ENCODE assay signal across 8 cellular contexts in the genomic region with DNA sequence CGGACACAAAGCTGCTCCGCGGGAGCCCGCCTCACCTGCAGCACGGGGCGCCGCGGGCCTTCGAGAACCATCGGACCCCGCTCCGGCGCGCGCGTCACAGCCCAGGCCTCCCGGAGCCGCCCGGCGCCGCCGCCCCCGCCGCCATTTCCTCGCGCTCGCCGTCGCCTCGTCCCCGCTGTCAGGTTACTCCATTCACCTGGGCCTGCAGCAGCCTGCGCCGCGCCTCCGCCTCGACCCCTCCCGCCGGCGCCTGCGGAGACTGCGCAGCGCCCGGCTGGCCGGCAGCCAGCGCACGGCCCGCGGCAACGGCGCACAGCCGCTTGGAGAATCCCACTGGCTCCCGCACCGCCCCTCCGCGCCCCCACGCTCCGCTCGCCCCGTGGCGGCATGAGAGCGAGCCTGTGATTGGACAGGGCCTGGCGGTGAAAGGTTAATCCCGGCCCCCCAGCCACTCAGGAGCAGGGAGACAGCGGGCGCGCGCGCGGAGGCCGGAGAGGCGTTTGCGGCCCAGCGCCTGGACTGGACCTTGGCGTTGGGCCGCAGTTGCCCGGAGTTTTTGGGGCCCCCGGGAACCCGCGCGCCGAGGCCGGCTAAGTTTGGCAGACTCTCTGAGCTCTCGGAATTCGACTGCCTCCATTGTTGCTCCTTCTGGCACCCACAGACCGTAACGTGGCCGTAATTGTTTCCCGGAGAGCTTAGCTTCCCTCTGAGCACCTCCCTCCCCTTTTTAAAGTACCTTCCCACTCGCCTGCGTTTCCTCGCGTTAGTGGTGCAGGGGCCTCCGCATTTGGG. TPM values are rescaled to one million over a fixed set of nuclear protein-coding genes. Genes with fewer than 3 reads are reported as not detected.
DNase-seq lines count a peak whose midpoint lies in the region; ATAC-seq and TF ChIP-seq lines count a peak whose summit lies in the region.

A gene with protein sequence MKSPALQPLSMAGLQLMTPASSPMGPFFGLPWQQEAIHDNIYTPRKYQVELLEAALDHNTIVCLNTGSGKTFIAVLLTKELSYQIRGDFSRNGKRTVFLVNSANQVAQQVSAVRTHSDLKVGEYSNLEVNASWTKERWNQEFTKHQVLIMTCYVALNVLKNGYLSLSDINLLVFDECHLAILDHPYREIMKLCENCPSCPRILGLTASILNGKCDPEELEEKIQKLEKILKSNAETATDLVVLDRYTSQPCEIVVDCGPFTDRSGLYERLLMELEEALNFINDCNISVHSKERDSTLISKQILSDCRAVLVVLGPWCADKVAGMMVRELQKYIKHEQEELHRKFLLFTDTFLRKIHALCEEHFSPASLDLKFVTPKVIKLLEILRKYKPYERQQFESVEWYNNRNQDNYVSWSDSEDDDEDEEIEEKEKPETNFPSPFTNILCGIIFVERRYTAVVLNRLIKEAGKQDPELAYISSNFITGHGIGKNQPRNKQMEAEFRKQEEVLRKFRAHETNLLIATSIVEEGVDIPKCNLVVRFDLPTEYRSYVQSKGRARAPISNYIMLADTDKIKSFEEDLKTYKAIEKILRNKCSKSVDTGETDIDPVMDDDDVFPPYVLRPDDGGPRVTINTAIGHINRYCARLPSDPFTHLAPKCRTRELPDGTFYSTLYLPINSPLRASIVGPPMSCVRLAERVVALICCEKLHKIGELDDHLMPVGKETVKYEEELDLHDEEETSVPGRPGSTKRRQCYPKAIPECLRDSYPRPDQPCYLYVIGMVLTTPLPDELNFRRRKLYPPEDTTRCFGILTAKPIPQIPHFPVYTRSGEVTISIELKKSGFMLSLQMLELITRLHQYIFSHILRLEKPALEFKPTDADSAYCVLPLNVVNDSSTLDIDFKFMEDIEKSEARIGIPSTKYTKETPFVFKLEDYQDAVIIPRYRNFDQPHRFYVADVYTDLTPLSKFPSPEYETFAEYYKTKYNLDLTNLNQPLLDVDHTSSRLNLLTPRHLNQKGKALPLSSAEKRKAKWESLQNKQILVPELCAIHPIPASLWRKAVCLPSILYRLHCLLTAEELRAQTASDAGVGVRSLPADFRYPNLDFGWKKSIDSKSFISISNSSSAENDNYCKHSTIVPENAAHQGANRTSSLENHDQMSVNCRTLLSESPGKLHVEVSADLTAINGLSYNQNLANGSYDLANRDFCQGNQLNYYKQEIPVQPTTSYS (N-terminal part only) (minus strand): TSS at position 335 of the 792 bp plus-strand sequence. CDS start 24,071 bp downstream, outside the sequence.

- POLR2A ChIA-PET in naive thymus-derived CD4-positive, alpha-beta T cell (lab: Charles Lee), result interaction anchor here (1.0 kb wide), 1 partner anchor 12 kb away, joined by 3 read pairs; no protein-coding TSS in a partner anchor

- H3K79me2 ChIP-seq in DOHH2 (ENCODE audit: control insufficient read depth, low read length), result peaks cover 48% of the 10 kb centered on the region
- peaks cover 47% of the 10 kb centered on the region for H3K79me2 ChIP-seq in GM23338 (replicated peaks; ENCODE audit: insufficient read depth)

- no peaks in the 10 kb centered on the region for H3K9me3 Mint-ChIP-seq in GM23338
- no peaks in the 10 kb centered on the region for H3K9me3 Mint-ChIP-seq in naive thymus-derived CD4-positive, alpha-beta T cell
- no peaks in the 10 kb centered on the region for H3K9me3 Mint-ChIP-seq in stimulated activated naive B cell treated with anti-CD40 and anti-IgM and Interleukin-4, amounts not matched to agents 10 μg/mL and 1 μg/mL and 100 μg/mL, for 72 hours

- DNase-seq in GM23338 (ENCODE audit: low spot score), result peak; percentile 94
- peak; percentile 89 for DNase-seq in LHCN-M2 (ENCODE audit: low read depth)
- DNase-seq in RPMI8226, result peak; percentile 93
- DNase-seq in activated T-helper 1 cell treated with anti-CD3 and anti-CD28 coated beads, Interleukin-2, amount 50 U/mL, for 16 hours (ENCODE audit: low read depth in 1 of 2, low spot score in 1 of 2), result peak; percentile 90 to 91
- peak; percentile 93 for DNase-seq in fibroblast of gingiva (ENCODE audit: low read depth)
- DNase-seq in naive thymus-derived CD4-positive, alpha-beta T cell, result peak; percentile 84 to 98 (median 93)
- peak; percentile 94 for DNase-seq in stimulated activated naive B cell treated with anti-CD40 and anti-IgM and Interleukin-4, amounts not matched to agents 10 μg/mL and 1 μg/mL and 100 μg/mL, for 72 hours

- TF ChIP-seq CTCF in DOHH2 (IDR thresholded peaks at IDR 0.05; ENCODE audit: low read depth, low read length, poor library complexity, severe bottlenecking) (no peak), GM23338 (conservative IDR thresholded peaks at IDR 0.05; ENCODE audit: low read depth in 2 of 2) (no peak)

- peaks cover 47% of the 10 kb centered on the region for H3K4me1 ChIP-seq in DOHH2 (ENCODE audit: control insufficient read depth, low read length)
- peaks cover 21% of the 10 kb centered on the region; the same call in 1 of the 2 replicates for H3K4me1 ChIP-seq in GM23338 (ENCODE audit: insufficient read depth)
- peaks cover 31 to 37% of the 10 kb centered on the region in 2 donors for H3K4me1 ChIP-seq in naive thymus-derived CD4-positive, alpha-beta T cell (ENCODE audit: control insufficient read depth in 2 of 2, insufficient read depth in 2 of 2, low read length in 2 of 2)

- H3K36me3 ChIP-seq in DOHH2 (ENCODE audit: control insufficient read depth, low read length) (peaks cover 19% of the 10 kb centered on the region), GM23338 (ENCODE audit: insufficient read depth) (no peaks in the 10 kb centered on the region)
- H3K36me3 ChIP-seq in naive thymus-derived CD4-positive, alpha-beta T cell (ENCODE audit: control insufficient read depth in 2 of 3, insufficient read depth in 3 of 3, low read length in 3 of 3), result peaks cover 0 to 3% (median 0%) of the 10 kb centered on the region in 3 experiments

- no peaks in the 10 kb centered on the region for H3K9me3 ChIP-seq in DOHH2 (ENCODE audit: control insufficient read depth, insufficient read depth, low read length)
- no peaks in the 10 kb centered on the region for H3K9me3 ChIP-seq in naive thymus-derived CD4-positive, alpha-beta T cell (ENCODE audit: control insufficient read depth in 2 of 3, low read length in 3 of 3)

- H3K4me1 Mint-ChIP-seq in GM23338, result peaks cover 39% of the 10 kb centered on the region
- H3K4me1 Mint-ChIP-seq in naive thymus-derived CD4-positive, alpha-beta T cell, result peaks cover 32 to 56% (median 42%) of the 10 kb centered on the region in 7 donors
- H3K4me1 Mint-ChIP-seq in stimulated activated naive B cell treated with anti-CD40 and anti-IgM and Interleukin-4, amounts not matched to agents 10 μg/mL and 1 μg/mL and 100 μg/mL, for 72 hours, result peaks cover 25 to 41% of the 10 kb centered on the region in 2 donors

- peak within 1 kb of the TSS; percentile 86 for H3K27ac ChIP-seq in DOHH2 (ENCODE audit: low read depth, low read length)
- peak within 1 kb of the TSS; percentile 95 for H3K27ac ChIP-seq in GM23338 (ENCODE audit: low read depth)
- H3K27ac ChIP-seq in naive thymus-derived CD4-positive, alpha-beta T cell (ENCODE audit: low read depth, low read length), result peak within 1 kb of the TSS; percentile 82

- H3K36me3 Mint-ChIP-seq in GM23338 (ENCODE audit: low read depth), result no peaks in the 10 kb centered on the region; the same call in 2 of the 3 replicates
- H3K36me3 Mint-ChIP-seq in naive thymus-derived CD4-positive, alpha-beta T cell, result peaks cover 0 to 17% (median 0%) of the 10 kb centered on the region in 5 donors
- peaks cover 3 to 17% of the 10 kb centered on the region in 2 donors for H3K36me3 Mint-ChIP-seq in stimulated activated naive B cell treated with anti-CD40 and anti-IgM and Interleukin-4, amounts not matched to agents 10 μg/mL and 1 μg/mL and 100 μg/mL, for 72 hours

- peak within 1 kb of the TSS; percentile 97 for H3K4me3 Mint-ChIP-seq in GM23338
- peak within 1 kb of the TSS; percentile 94 to 99 (median 98) for H3K4me3 Mint-ChIP-seq in naive thymus-derived CD4-positive, alpha-beta T cell
- H3K4me3 Mint-ChIP-seq in stimulated activated naive B cell treated with anti-CD40 and anti-IgM and Interleukin-4, amounts not matched to agents 10 μg/mL and 1 μg/mL and 100 μg/mL, for 72 hours, result peak within 1 kb of the TSS; percentile 97 to 98

- H3K4me2 ChIP-seq in DOHH2 (ENCODE audit: low read length), result peak within 1 kb of the TSS; percentile 83
- H3K4me2 ChIP-seq in GM23338, result peak within 1 kb of the TSS; percentile 95

- peak within 1 kb of the TSS; percentile 81 for H3K4me3 ChIP-seq in DOHH2 (ENCODE audit: low read length)
- H3K4me3 ChIP-seq in GM23338, result peak within 1 kb of the TSS; percentile 76
- peak within 1 kb of the TSS; percentile 87 for H3K4me3 ChIP-seq in naive thymus-derived CD4-positive, alpha-beta T cell (ENCODE audit: low read length)

- CTCF ChIA-PET in naive thymus-derived CD4-positive, alpha-beta T cell (lab: Charles Lee), result no interaction called here

- H3K27me3 ChIP-seq in DOHH2 (ENCODE audit: control insufficient read depth, low read length) (no peaks in the 10 kb centered on the region), GM23338 (ENCODE audit: insufficient read depth) (no peaks in the 10 kb centered on the region)
- no peaks in the 10 kb centered on the region for H3K27me3 ChIP-seq in naive thymus-derived CD4-positive, alpha-beta T cell (ENCODE audit: control insufficient read depth in 2 of 2, insufficient read depth in 2 of 2, low read length in 2 of 2)

- peaks cover 15% of the 10 kb centered on the region; the same call in 1 of the 2 replicates for H4K20me1 ChIP-seq in DOHH2 (ENCODE audit: control insufficient read depth, insufficient read depth, low read depth, low read length)
- no peaks in the 10 kb centered on the region; the same call in 1 of the 2 replicates for H4K20me1 ChIP-seq in GM23338 (replicated peaks; ENCODE audit: insufficient read depth)

- intact Hi-C loops in naive thymus-derived CD4-positive, alpha-beta T cell (cut with micrococcal nuclease), result loop anchor here (1.0 to 10.0 kb wide), 8 partner anchors 161 to 1973 kb away; a partner anchor contains a TSS

- H3K27ac Mint-ChIP-seq in GM23338, result peak within 1 kb of the TSS; percentile 99
- peak within 1 kb of the TSS; percentile 97 to 100 (median 99) for H3K27ac Mint-ChIP-seq in naive thymus-derived CD4-positive, alpha-beta T cell
- H3K27ac Mint-ChIP-seq in stimulated activated naive B cell treated with anti-CD40 and anti-IgM and Interleukin-4, amounts not matched to agents 10 μg/mL and 1 μg/mL and 100 μg/mL, for 72 hours, result peak within 1 kb of the TSS; percentile 100

- peak within 1 kb of the TSS; percentile 86 for H2AFZ ChIP-seq in GM23338

- H3K27me3 Mint-ChIP-seq in GM23338 (ENCODE audit: insufficient read depth, low read depth, poor library complexity), result peaks cover 3% of the 10 kb centered on the region
- no peaks in the 10 kb centered on the region for H3K27me3 Mint-ChIP-seq in naive thymus-derived CD4-positive, alpha-beta T cell
- H3K27me3 Mint-ChIP-seq in stimulated activated naive B cell treated with anti-CD40 and anti-IgM and Interleukin-4, amounts not matched to agents 10 μg/mL and 1 μg/mL and 100 μg/mL, for 72 hours, result no peaks in the 10 kb centered on the region

- no peaks in the 10 kb centered on the region for H3K9me2 ChIP-seq in DOHH2 (replicated peaks; ENCODE audit: control insufficient read depth, low read length)
- 0 out of 2 replicates have a peak, but pooled peaks cover 4% of the 10 kb centered on the region for H3K9me2 ChIP-seq in GM23338 (ENCODE audit: insufficient read depth)

- ATAC-seq in GM23338, result peak; percentile 84
- ATAC-seq in naive thymus-derived CD4-positive, alpha-beta T cell, result peak; percentile 92
- peak; percentile 86 to 88 for ATAC-seq in stimulated activated naive B cell treated with anti-CD40 and anti-IgM and Interleukin-4, amounts not matched to agents 10 μg/mL and 1 μg/mL and 100 μg/mL, for 72 hours (replicated peaks)

- H3F3A ChIP-seq in DOHH2 (ENCODE audit: control insufficient read depth, insufficient read depth) (peaks cover 5% of the 10 kb centered on the region; the same call in 1 of the 2 replicates), GM23338 (replicated peaks; ENCODE audit: low read depth) (no peaks in the 10 kb centered on the region)

RNA-seq across cellular contexts. Expression of the gene that starts here (rescaled TPM):
- 52.6 and 59.2 TPM in 2 replicates for total RNA-seq in GM23338 (2014; rRNA removed; shearing (Covaris generic))
- 17.6 and 21.4 TPM in 2 replicates for polyA plus RNA-seq in GM23338 (2016; fragmentation: Nextera tagmentation; extraction: Ambion mirVana)
- total RNA-seq in LHCN-M2 (2014; rRNA removed), result 21.5 and 38.8 TPM in 2 replicates
- 7.1 TPM for polyA plus RNA-seq in LHCN-M2 (2012)
- total RNA-seq in naive thymus-derived CD4-positive, alpha-beta T cell, result 10 to 100 TPM; 61.1 to 78.2 (median 67.4) TPM
- polyA plus RNA-seq in naive thymus-derived CD4-positive, alpha-beta T cell, result 10 to 100 TPM; 11.0 to 18.8 TPM

Comparison
In these comparisons a context has a peak if more than half of its experiments do, and no peak if none do; other contexts are left out.
1. Peak in every context shown above with its lines: DNase-seq, ATAC-seq, H3K4me3 ChIP-seq and H3K27ac ChIP-seq.